ENCODE assay signal across 9 cellular contexts in genomic region chr16:81616321-81617020, GRCh38.
DNase-seq lines count a peak whose midpoint lies in the region; ATAC-seq, FAIRE-seq and TF ChIP-seq lines count a peak whose summit lies in the region.
"Had no signal": no experiment of that assay in that cellular context is flagged by ENCODE, and none has a peak within 500 bp of the region (broad histone marks: within the 10 kb centered on the region; RNA-seq: fewer than 3 reads in every experiment).

No MANE protein-coding gene starts in this region.

- intact Hi-C loops in activated T-helper 1 cell treated with anti-CD3 and anti-CD28 coated beads, Interleukin-12 subunit alpha, Interleukin-12 subunit beta, Interleukin-2, Interleukin-4 antibody, amounts not matched to agents 30 ng/mL and 10 ng/mL and 1 ng/mL, durations not matched to agents 14 hours and 24 hours and 36 hours (cut with micrococcal nuclease), result loop anchor here (1.0 to 2.0 kb wide), 4 partner anchors 10 to 48 kb away; no protein-coding TSS in a partner anchor

- H3K27ac ChIP-seq in small intestine (ENCODE audit: low read depth in 1 of 2, low read length in 1 of 2), result peak overlapping the region; percentile 53 to 91
- H3K27ac ChIP-seq in WERI-Rb-1, result no peak overlapping the region

- H3K27ac Mint-ChIP-seq in activated T-helper 1 cell treated with anti-CD3 and anti-CD28 coated beads, Interleukin-12 subunit alpha, Interleukin-12 subunit beta, Interleukin-2, Interleukin-4 antibody, amounts not matched to agents 30 ng/mL and 10 ng/mL and 1 ng/mL, durations not matched to agents 14 hours and 24 hours and 36 hours, result peak overlapping the region; percentile 93

- DNase-seq in COLO668 (lab: John Stamatoyannopoulos, UW; ENCODE audit: unreplicated experiment), result peak; percentile 30
- peak; percentile 71 for DNase-seq in MV-4-11 (lab: John Stamatoyannopoulos, UW)
- peak; percentile 70 for DNase-seq in activated T-helper 1 cell treated with anti-CD3 and anti-CD28 coated beads, Interleukin-12 subunit alpha, Interleukin-12 subunit beta, Interleukin-2, Interleukin-4 antibody, amounts not matched to agents 30 ng/mL and 10 ng/mL and 1 ng/mL, durations not matched to agents 14 hours and 24 hours and 36 hours (ENCODE audit: low spot score)
- DNase-seq in globus pallidus (ENCODE audit: low spot score), result peak; percentile 78
- peak; percentile 47 for DNase-seq in small intestine
- DNase-seq in WERI-Rb-1, result no peak
- DNase-seq in NCI-H2107 treated with DMSO at 0.1 percent for 48 hours (lab: John Stamatoyannopoulos, UW; ENCODE audit: unreplicated experiment), result no peak

- 59 to 76% (median 63%) methylated on average over 17 of the region's 17 CpGs for WGBS in small intestine, 3 donors

- TF ChIP-seq CTCF in WERI-Rb-1 (IDR thresholded peaks at IDR 0.05; ENCODE audit: low read depth, low read length), result no peak

- H3K9me3 ChIP-seq in small intestine (ENCODE audit: control insufficient read depth, low read depth) (no peaks in the 10 kb centered on the region), WERI-Rb-1 (ENCODE audit: severe bottlenecking) (no peaks in the 10 kb centered on the region)

- no peak overlapping the region for H3K4me3 ChIP-seq in small intestine (ENCODE audit: low read depth in 1 of 2, low read length in 2 of 2)
- no peak overlapping the region for H3K4me3 ChIP-seq in WERI-Rb-1 (ENCODE audit: low read depth, low read length)

- peak; percentile 77 for ATAC-seq in GM21717 (IDR thresholded peaks at IDR 0.05; ENCODE audit: unreplicated experiment)

- H3K9me3 Mint-ChIP-seq in activated T-helper 1 cell treated with anti-CD3 and anti-CD28 coated beads, Interleukin-12 subunit alpha, Interleukin-12 subunit beta, Interleukin-2, Interleukin-4 antibody, amounts not matched to agents 30 ng/mL and 10 ng/mL and 1 ng/mL, durations not matched to agents 14 hours and 24 hours and 36 hours, result no peaks in the 10 kb centered on the region

- H3K36me3 ChIP-seq in small intestine (ENCODE audit: control insufficient read depth in 2 of 2, insufficient read depth in 2 of 2, low read length in 2 of 2) (peaks cover 0 to 6% of the 10 kb centered on the region in 2 donors), WERI-Rb-1 (no peaks in the 10 kb centered on the region)

- FAIRE-seq in small intestine (lab: Jason Lieb, UNC), result no peak
- FAIRE-seq: islet of Langerhans had no signal

- no peaks in the 10 kb centered on the region for H3K4me1 ChIP-seq in small intestine (ENCODE audit: control insufficient read depth in 2 of 2, insufficient read depth in 1 of 2, low read depth in 1 of 2, low read length in 1 of 2)

- no peaks in the 10 kb centered on the region for H3K27me3 ChIP-seq in small intestine (ENCODE audit: control insufficient read depth in 2 of 2, insufficient read depth in 2 of 2, low read length in 2 of 2)
- H3K27me3 ChIP-seq in WERI-Rb-1 (ENCODE audit: insufficient read depth, low read depth, severe bottlenecking), result no peaks in the 10 kb centered on the region

- H3K27me3 Mint-ChIP-seq in activated T-helper 1 cell treated with anti-CD3 and anti-CD28 coated beads, Interleukin-12 subunit alpha, Interleukin-12 subunit beta, Interleukin-2, Interleukin-4 antibody, amounts not matched to agents 30 ng/mL and 10 ng/mL and 1 ng/mL, durations not matched to agents 14 hours and 24 hours and 36 hours (ENCODE audit: insufficient read depth), result no peaks in the 10 kb centered on the region

- H3K4me3 Mint-ChIP-seq in activated T-helper 1 cell treated with anti-CD3 and anti-CD28 coated beads, Interleukin-12 subunit alpha, Interleukin-12 subunit beta, Interleukin-2, Interleukin-4 antibody, amounts not matched to agents 30 ng/mL and 10 ng/mL and 1 ng/mL, durations not matched to agents 14 hours and 24 hours and 36 hours, result peak overlapping the region; percentile 62

- H3K36me3 Mint-ChIP-seq in activated T-helper 1 cell treated with anti-CD3 and anti-CD28 coated beads, Interleukin-12 subunit alpha, Interleukin-12 subunit beta, Interleukin-2, Interleukin-4 antibody, amounts not matched to agents 30 ng/mL and 10 ng/mL and 1 ng/mL, durations not matched to agents 14 hours and 24 hours and 36 hours (ENCODE audit: low read depth), result peaks cover 12% of the 10 kb centered on the region

- peaks cover 19% of the 10 kb centered on the region for H3K4me1 Mint-ChIP-seq in activated T-helper 1 cell treated with anti-CD3 and anti-CD28 coated beads, Interleukin-12 subunit alpha, Interleukin-12 subunit beta, Interleukin-2, Interleukin-4 antibody, amounts not matched to agents 30 ng/mL and 10 ng/mL and 1 ng/mL, durations not matched to agents 14 hours and 24 hours and 36 hours (ENCODE audit: low read depth)

Comparison
In these comparisons a context has a peak if more than half of its experiments do, and no peak if none do; other contexts are left out.
1. DNase-seq: peak in COLO668 (single experiment), MV-4-11 (single experiment), activated T-helper 1 cell treated with anti-CD3 and anti-CD28 coated beads, Interleukin-12 subunit alpha, Interleukin-12 subunit beta, Interleukin-2, Interleukin-4 antibody, amounts not matched to agents 30 ng/mL and 10 ng/mL and 1 ng/mL, durations not matched to agents 14 hours and 24 hours and 36 hours (single experiment), globus pallidus (single experiment) and small intestine (single experiment); none in WERI-Rb-1 (single experiment) and NCI-H2107 treated with DMSO at 0.1 percent for 48 hours (single experiment).